34 cellular contexts compared by ENCODE assay signal in genomic region chr13:83265279-83265678, GRCh38.
DNase-seq lines count a peak whose midpoint lies in the region; ATAC-seq, FAIRE-seq and TF ChIP-seq lines count a peak whose summit lies in the region.
"Had no signal": no experiment of that assay in that cellular context is flagged by ENCODE, and none has a peak within 500 bp of the region (broad histone marks: within the 10 kb centered on the region; RNA-seq: fewer than 3 reads in every experiment).

No MANE protein-coding gene starts in this region.

- WGBS in A549 (ENCODE audit: missing lambda C conversion rate) = 54% methylated on average over 5 of the region's 5 CpGs
- 63 to 83% (median 65%) methylated on average over 5 of the region's 5 CpGs for WGBS in ovary, 3 donors
- WGBS in endodermal cell (ENCODE audit: insufficient coverage in 1 of 2, insufficient read length in 1 of 2), 2 experiments = 59% methylated on average over 4 of the region's 5 CpGs; no CpG with 5 or more reads in 1 of the 2 experiments

- intact Hi-C loops in ovary (cut with DNase I) = no loop called here

- H3K27ac Mint-ChIP-seq in endodermal cell = no peak overlapping the region
- H3K27ac Mint-ChIP-seq: B cell; CD14-positive monocyte; CD4-positive, alpha-beta memory T cell; CD4-positive, alpha-beta T cell; CD4-positive, CD25-positive, alpha-beta regulatory T cell; CD8-positive, alpha-beta memory T cell; CD8-positive, alpha-beta T cell had no signal

- no peaks in the 10 kb centered on the region for H3K79me2 ChIP-seq in DND-41 (ENCODE audit: insufficient read depth, low read length)

- H3K4me1 ChIP-seq in A549 (no peaks in the 10 kb centered on the region), DND-41 (ENCODE audit: insufficient read depth, low read length) (no peaks in the 10 kb centered on the region), HEK293 (ENCODE audit: control insufficient read depth, insufficient read depth, low read length) (no peaks in the 10 kb centered on the region), ovary (ENCODE audit: insufficient read depth) (no peaks in the 10 kb centered on the region), endodermal cell (ENCODE audit: control insufficient read depth, insufficient read depth, low read length) (no peaks in the 10 kb centered on the region)
- H3K4me1 ChIP-seq: BE2C; BLaER1; BLaER1 treated with 17β-estradiol and CSF1 and Interleukin-3, amounts not matched to agents 10 nM and 100 nM; Caco-2 had no signal

- POLR2A ChIA-PET in A549 (lab: Yijun Ruan, JAX) = no interaction called here
- POLR2A ChIA-PET in HEK293 (lab: Yijun Ruan, JAX) = no interaction called here

- CTCF ChIA-PET in A549 (lab: Yijun Ruan, JAX) (no interaction called here), HEK293 (lab: Yijun Ruan, JAX) (no interaction called here)

- no peaks in the 10 kb centered on the region for H3K36me3 Mint-ChIP-seq in endodermal cell (ENCODE audit: low read depth)
- H3K36me3 Mint-ChIP-seq: CD14-positive monocyte; CD4-positive, alpha-beta memory T cell; CD4-positive, CD25-positive, alpha-beta regulatory T cell; CD8-positive, alpha-beta memory T cell; CD8-positive, alpha-beta T cell had no signal

- no peak for FAIRE-seq in A549 (lab: Jason Lieb, UNC)
- FAIRE-seq: D721Med had no signal

- no peak overlapping the region for H3K4me3 Mint-ChIP-seq in endodermal cell
- H3K4me3 Mint-ChIP-seq: B cell; CD14-positive monocyte; CD4-positive, alpha-beta memory T cell; CD4-positive, alpha-beta T cell; CD4-positive, CD25-positive, alpha-beta regulatory T cell; CD8-positive, alpha-beta memory T cell; CD8-positive, alpha-beta T cell had no signal

- peaks cover 11% of the 10 kb centered on the region for H3K4me1 Mint-ChIP-seq in endodermal cell
- H3K4me1 Mint-ChIP-seq: B cell; CD14-positive monocyte; CD4-positive, alpha-beta memory T cell; CD4-positive, CD25-positive, alpha-beta regulatory T cell; CD8-positive, alpha-beta memory T cell had no signal

- H3K36me3 ChIP-seq in DND-41 (ENCODE audit: insufficient read depth, low read length) (no peaks in the 10 kb centered on the region), HEK293 (ENCODE audit: control insufficient read depth in 2 of 2, insufficient read depth in 1 of 2, low read length in 2 of 2) (no peaks in the 10 kb centered on the region), ovary (no peaks in the 10 kb centered on the region), endodermal cell (ENCODE audit: control insufficient read depth, insufficient read depth, low read length) (no peaks in the 10 kb centered on the region)
- H3K36me3 ChIP-seq: BE2C; BLaER1; BLaER1 treated with 17β-estradiol and CSF1 and Interleukin-3, amounts not matched to agents 10 nM and 100 nM had no signal

- H3K9me3 Mint-ChIP-seq in endodermal cell = no peaks in the 10 kb centered on the region

- H3K4me3 ChIP-seq in A549 (no peak overlapping the region), DND-41 (ENCODE audit: low read depth in 1 of 2, low read length in 2 of 2) (no peak overlapping the region), HEK293 (ENCODE audit: low read depth, low read length) (no peak overlapping the region), ovary (no peak overlapping the region), endodermal cell (ENCODE audit: low read length) (no peak overlapping the region)
- H3K4me3 ChIP-seq: BLaER1; BLaER1 treated with 17β-estradiol and CSF1 and Interleukin-3, amounts not matched to agents 10 nM and 100 nM had no signal

- no peaks in the 10 kb centered on the region for H4K20me1 ChIP-seq in DND-41 (ENCODE audit: insufficient read depth, low read length)
- H4K20me1 ChIP-seq: BLaER1; BLaER1 treated with 17β-estradiol and CSF1 and Interleukin-3, amounts not matched to agents 10 nM and 100 nM had no signal

- TF ChIP-seq CTCF in A549 (IDR thresholded peaks at IDR 0.05) (no peak), DND-41 (IDR thresholded peaks at IDR 0.05; ENCODE audit: borderline replicate concordance, extremely low read depth, low read length, poor library complexity, severe bottlenecking) (no peak), HEK293 (tag by site-specific recombination; IDR thresholded peaks at IDR 0.05) (no peak), ovary (IDR thresholded peaks at IDR 0.05) (no peak), endodermal cell (conservative IDR thresholded peaks at IDR 0.05) (no peak)

- TF ChIP-seq RAD21 in A549 (conservative IDR thresholded peaks at IDR 0.05 in 1 of 2, IDR thresholded peaks at IDR 0.05 in 1 of 2) = no peak

- H3K9me3 ChIP-seq in A549 (no peaks in the 10 kb centered on the region), DND-41 (ENCODE audit: insufficient read depth, low read length, severe bottlenecking) (no peaks in the 10 kb centered on the region), HEK293 (ENCODE audit: control insufficient read depth, insufficient read depth, low read depth, low read length) (no peaks in the 10 kb centered on the region), ovary (no peaks in the 10 kb centered on the region), endodermal cell (ENCODE audit: control insufficient read depth, low read length) (no peaks in the 10 kb centered on the region)
- H3K9me3 ChIP-seq: BE2C; BLaER1; BLaER1 treated with 17β-estradiol and CSF1 and Interleukin-3, amounts not matched to agents 10 nM and 100 nM; Caco-2 had no signal

- H3K27me3 ChIP-seq in DND-41 (ENCODE audit: insufficient read depth, low read length, poor library complexity) = no peaks in the 10 kb centered on the region
- H3K27me3 ChIP-seq in ovary = no peaks in the 10 kb centered on the region
- H3K27me3 ChIP-seq in endodermal cell (ENCODE audit: control insufficient read depth, insufficient read depth, low read length, poor library complexity, severe bottlenecking) = no peaks in the 10 kb centered on the region
- H3K27me3 ChIP-seq: BE2C; BLaER1; BLaER1 treated with 17β-estradiol and CSF1 and Interleukin-3, amounts not matched to agents 10 nM and 100 nM had no signal

- no peak overlapping the region for H3K4me2 ChIP-seq in A549
- H3K4me2 ChIP-seq in DND-41 (ENCODE audit: insufficient read depth, low read length) = no peak overlapping the region
- H3K4me2 ChIP-seq: BLaER1; BLaER1 treated with 17β-estradiol and CSF1 and Interleukin-3, amounts not matched to agents 10 nM and 100 nM had no signal

- H3K27me3 Mint-ChIP-seq in endodermal cell (ENCODE audit: insufficient read depth) = no peaks in the 10 kb centered on the region
- H3K27me3 Mint-ChIP-seq: B cell; CD4-positive, alpha-beta memory T cell; CD4-positive, alpha-beta T cell; CD4-positive, CD25-positive, alpha-beta regulatory T cell; CD8-positive, alpha-beta memory T cell had no signal

- no peak for TF ChIP-seq POLR2A in A549 (IDR thresholded peaks at IDR 0.05; ENCODE audit: low read length)
- no peak for TF ChIP-seq POLR2A in ovary (IDR thresholded peaks at IDR 0.05)

- TF ChIP-seq EP300 in A549 (IDR thresholded peaks at IDR 0.05) = no peak
- TF ChIP-seq EP300 in ovary (IDR thresholded peaks at IDR 0.05) = no peak

- DNase-seq in A549 (ENCODE audit: low read depth in 1 of 2, low spot score in 1 of 2) = no peak
- DNase-seq in DND-41 = no peak
- peak; percentile 0 for DNase-seq in UCSD-AML1 (lab: John Stamatoyannopoulos, UW; ENCODE audit: unreplicated experiment)
- DNase-seq in ovary = no peak
- no peak for DNase-seq in endodermal cell
- no peak for DNase-seq in NCI-H146 treated with DMSO at 0.1 percent for 48 hours (lab: John Stamatoyannopoulos, UW; ENCODE audit: unreplicated experiment)
- no peak for DNase-seq in substantia nigra (lab: John Stamatoyannopoulos, UW)
- DNase-seq: 8988T; ACHN; AML-193; BE2C; C1 segment of cervical spinal cord; Caco-2; Calu3; CD4-positive, alpha-beta memory T cell; CD4-positive, alpha-beta T cell; CD4-positive, CD25-positive, alpha-beta regulatory T cell; CD8-positive, alpha-beta memory T cell; CD8-positive, alpha-beta T cell; COR-L47; DMS 273 treated with DMSO at 0.1 percent for 48 hours; DMS153; DMS53; DMS79; DMS79 treated with DMSO at 0.1 percent for 48 hours; EL had no signal

- ATAC-seq in A549 (no peak), DND-41 (ENCODE audit: insufficient read depth, low read depth) (no peak)
- ATAC-seq: CD8-positive, alpha-beta T cell had no signal

- H3K9ac ChIP-seq in DND-41 (ENCODE audit: low read depth, low read length) (no peak overlapping the region), endodermal cell (ENCODE audit: extremely low read depth, low read length, poor library complexity, severe bottlenecking) (no peak overlapping the region)
- H3K9ac ChIP-seq: BLaER1; BLaER1 treated with 17β-estradiol and CSF1 and Interleukin-3, amounts not matched to agents 10 nM and 100 nM had no signal

- H3K27ac ChIP-seq in A549 (no peak overlapping the region), DND-41 (ENCODE audit: low read length) (no peak overlapping the region), HEK293 (ENCODE audit: extremely low read depth, low read depth, low read length) (no peak overlapping the region), ovary (no peak overlapping the region), endodermal cell (ENCODE audit: low read depth, low read length) (no peak overlapping the region), substantia nigra (ENCODE audit: low read depth, low read length, poor library complexity, severe bottlenecking) (no peak overlapping the region)
- H3K27ac ChIP-seq: 22Rv1; BLaER1; BLaER1 treated with 17β-estradiol and CSF1 and Interleukin-3, amounts not matched to agents 10 nM and 100 nM; C4-2B had no signal

- H2AFZ ChIP-seq in DND-41 (ENCODE audit: low read depth, low read length) = 0 out of 2 replicates have a peak overlapping the region, but pooled peaks have one; percentile 17

TF ChIP-seq in A549, 52 proteins besides CTCF, POLR2A, EP300 and RAD21:
- TF ChIP-seq HOXB13 (CRISPR knock-in tag; IDR thresholded peaks at IDR 0.05; ENCODE audit: low read depth) (no peak), TFCP2L1 (CRISPR knock-in tag; IDR thresholded peaks at IDR 0.05) (no peak), ZC3H11A (IDR thresholded peaks at IDR 0.05) (peak; percentile 65)

TF ChIP-seq in HEK293, 187 proteins besides CTCF, POLR2A, EP300 and RAD21 (continues in another document):
- no peak for TF ChIP-seq PRDM6 (tag by site-specific recombination; IDR thresholded peaks at IDR 0.05)
